ENCODE assay signal across 11 cellular contexts in genomic region chr13:113211774-113212173, GRCh38. TPM values are rescaled to one million over a fixed set of nuclear protein-coding genes. Genes with fewer than 3 reads are reported as not detected.
DNase-seq lines count a peak whose midpoint lies in the region; ATAC-seq, FAIRE-seq and TF ChIP-seq lines count a peak whose summit lies in the region.
"Had no signal": no experiment of that assay in that cellular context is flagged by ENCODE, and none has a peak within 500 bp of the region (broad histone marks: within the 10 kb centered on the region; RNA-seq: fewer than 3 reads in every experiment).

No MANE protein-coding gene starts in this region.

- H3K9me3 ChIP-seq in smooth muscle cell (replicated peaks; ENCODE audit: low read depth), result no peaks in the 10 kb centered on the region
- H3K9me3 ChIP-seq: thoracic aorta had no signal

- DNase-seq in activated T-cell treated with anti-CD3 and anti-CD28 coated beads for 48 hours (ENCODE audit: low read depth) (peak; percentile 25), activated T-cell treated with anti-CD3 and anti-CD28 coated beads for 4 hours (no peak), NAMALWA (ENCODE audit: low spot score) (peak; percentile 62), cardiac fibroblast (ENCODE audit: low read depth in 2 of 2) (no peak), smooth muscle cell (lab: John Stamatoyannopoulos, UW; ENCODE audit: unreplicated experiment) (no peak), GM12892 (ENCODE audit: insufficient read length) (no peak)
- DNase-seq: anterior cingulate cortex, right cardiac atrium had no signal

- ATAC-seq in GM18511 (IDR thresholded peaks at IDR 0.05; ENCODE audit: unreplicated experiment) (no peak), GM18870 (IDR thresholded peaks at IDR 0.05; ENCODE audit: unreplicated experiment) (no peak)
- ATAC-seq: right cardiac atrium had no signal

- no peak overlapping the region for H3K27ac ChIP-seq in smooth muscle cell (ENCODE audit: low read depth)
- H3K27ac ChIP-seq: thoracic aorta had no signal

- TF ChIP-seq POLR2A in GM12892 (IDR thresholded peaks at IDR 0.05; ENCODE audit: low read depth, low read length), result no peak

- 86% methylated on average over 10 of the region's 10 CpGs for WGBS in smooth muscle cell (ENCODE audit: low lambda C conversion rate)

- peaks cover 8% of the 10 kb centered on the region for H3F3A ChIP-seq in smooth muscle cell (ENCODE audit: low read depth)

- H3K4me3 ChIP-seq in cardiac fibroblast (replicated peaks in 1 of 2; ENCODE audit: low read depth in 2 of 2, low read length in 2 of 2), result no peak overlapping the region
- no peak overlapping the region for H3K4me3 ChIP-seq in smooth muscle cell
- H3K4me3 ChIP-seq: thoracic aorta had no signal

- no peak for FAIRE-seq in GM12892 (lab: Jason Lieb, UNC)

- no peaks in the 10 kb centered on the region for H3K27me3 ChIP-seq in smooth muscle cell (ENCODE audit: low read depth)

- H2AFZ ChIP-seq in smooth muscle cell (ENCODE audit: low read depth), result no peak overlapping the region

- H3K9ac ChIP-seq in smooth muscle cell (ENCODE audit: low read depth), result no peak overlapping the region

- peak; percentile 4 for TF ChIP-seq CTCF in cardiac fibroblast (IDR thresholded peaks at IDR 0.05; ENCODE audit: low read depth, low read length)
- peak; percentile 4 for TF ChIP-seq CTCF in smooth muscle cell (IDR thresholded peaks at IDR 0.05; ENCODE audit: borderline replicate concordance, insufficient read depth, poor library complexity, severe bottlenecking)

- H4K20me1 ChIP-seq in smooth muscle cell (ENCODE audit: low read depth), result peaks cover 65% of the 10 kb centered on the region

- no peaks in the 10 kb centered on the region for H3K36me3 ChIP-seq in smooth muscle cell (ENCODE audit: low read depth)
- H3K36me3 ChIP-seq: thoracic aorta had no signal

- H3K4me1 ChIP-seq in smooth muscle cell (ENCODE audit: low read depth), result peaks cover 18% of the 10 kb centered on the region

- no peak overlapping the region for H3K4me2 ChIP-seq in smooth muscle cell

- peaks cover 81% of the 10 kb centered on the region for H3K79me2 ChIP-seq in smooth muscle cell (ENCODE audit: low read depth)

RNA-seq across cellular contexts. Expression of gene CUL4A, which starts 2.4 kb away (rescaled TPM):
- 61.5 and 62.7 TPM in 2 replicates for total RNA-seq in smooth muscle cell
- 40.3 and 42.3 TPM in 2 replicates for polyA plus RNA-seq in smooth muscle cell
- 41.4 TPM for polyA plus RNA-seq in GM12892 (2012; ENCODE audit: missing spikeins)

RNA-seq across cellular contexts. Expression of gene PCID2, which starts 3.3 kb away (rescaled TPM):
- total RNA-seq in smooth muscle cell, result 25.5 and 27.1 TPM in 2 replicates
- 26.2 and 32.5 TPM in 2 replicates for polyA plus RNA-seq in smooth muscle cell
- polyA plus RNA-seq in GM12892 (2012; ENCODE audit: missing spikeins), result 50.8 TPM

RNA-seq across cellular contexts. Expression of gene PROZ, which starts 53.3 kb away (rescaled TPM):
- not detected in 2 replicates for total RNA-seq in smooth muscle cell
- polyA plus RNA-seq in smooth muscle cell, result not detected in 2 replicates
- polyA plus RNA-seq in GM12892 (2012; ENCODE audit: missing spikeins), result not detected
- total RNA-seq: thoracic aorta had no signal

Comparison
In these comparisons a context has a peak if more than half of its experiments do, and no peak if none do; other contexts are left out.
1. DNase-seq: peak in activated T-cell treated with anti-CD3 and anti-CD28 coated beads for 48 hours (single experiment) and NAMALWA (single experiment); none in activated T-cell treated with anti-CD3 and anti-CD28 coated beads for 4 hours (single experiment), cardiac fibroblast (0 of 2), smooth muscle cell (single experiment) and GM12892 (single experiment).